Comparison of ENCODE assay signal across 8 cellular contexts in genomic region chr9:125706661-125707539, GRCh38. TPM values are rescaled to one million over a fixed set of nuclear protein-coding genes. Genes with fewer than 3 reads are reported as not detected.
A peak's percentile ranks its signal among the peaks of the same experiment; 100 is the strongest.
DNase-seq lines count a peak whose midpoint lies in the region; ATAC-seq and TF ChIP-seq lines count a peak whose summit lies in the region.

Gene MAPKAP1, minus strand, starts transcription at chr9:125707208. Its CDS starts 34,634 bp downstream, at chr9:125672574.

- H3K4me3 ChIP-seq in HAP-1 (peak within 1 kb of the TSS; percentile 90), MG63 (peak within 1 kb of the TSS; percentile 76), fibroblast of pulmonary artery (replicated peaks; ENCODE audit: low read depth, low read length) (peak within 1 kb of the TSS; percentile 76)

- DNase-seq in G401 (ENCODE audit: low spot score) (peak; percentile 96), HAP-1 (ENCODE audit: low spot score in 2 of 2) (peak; percentile 95 to 98), MG63 (peak; percentile 98), SHP77 (lab: John Stamatoyannopoulos, UW) (peak; percentile 89 to 96), fibroblast of pulmonary artery (ENCODE audit: low read depth) (peak; percentile 96)
- peak; percentile 90 for DNase-seq in activated effector memory CD4-positive, alpha-beta T cell treated with Interleukin-2 at 50 U/mL for 16 hours
- peak; percentile 99 for DNase-seq in natural killer cell treated with Interleukin-12 subunit alpha and Interleukin-12 subunit beta and Interleukin-15 and Interleukin-18, amount 100 ng/mL, for 72 hours (ENCODE audit: low spot score)
- DNase-seq in stimulated activated naive CD4-positive, alpha-beta T cell treated with Interleukin-2 at 50 U/mL for 16 hours (lab: John Stamatoyannopoulos, UW): peak; percentile 92

- H3K9me3 Mint-ChIP-seq in natural killer cell treated with Interleukin-12 subunit alpha and Interleukin-12 subunit beta and Interleukin-15 and Interleukin-18, amount 100 ng/mL, for 72 hours: no peaks in the 10 kb centered on the region

- H3K27me3 Mint-ChIP-seq in natural killer cell treated with Interleukin-12 subunit alpha and Interleukin-12 subunit beta and Interleukin-15 and Interleukin-18, amount 100 ng/mL, for 72 hours: peaks cover 0 to 7% of the 10 kb centered on the region in 2 donors

- H3K4me1 ChIP-seq in HAP-1: peaks cover 10% of the 10 kb centered on the region

- H3K4me1 Mint-ChIP-seq in natural killer cell treated with Interleukin-12 subunit alpha and Interleukin-12 subunit beta and Interleukin-15 and Interleukin-18, amount 100 ng/mL, for 72 hours (ENCODE audit: low read depth in 2 of 2): peaks cover 34 to 46% of the 10 kb centered on the region in 2 donors

- H3K36me3 Mint-ChIP-seq in natural killer cell treated with Interleukin-12 subunit alpha and Interleukin-12 subunit beta and Interleukin-15 and Interleukin-18, amount 100 ng/mL, for 72 hours: no peaks in the 10 kb centered on the region

- H3K27ac Mint-ChIP-seq in natural killer cell treated with Interleukin-12 subunit alpha and Interleukin-12 subunit beta and Interleukin-15 and Interleukin-18, amount 100 ng/mL, for 72 hours: peak within 1 kb of the TSS; percentile 77 to 90

- TF ChIP-seq CTCF in fibroblast of pulmonary artery (IDR thresholded peaks at IDR 0.05; ENCODE audit: low read length, missing control alignments): no peak

- H3K27me3 ChIP-seq in HAP-1 (ENCODE audit: low read depth) (no peaks in the 10 kb centered on the region), MG63 (no peaks in the 10 kb centered on the region)

- peak within 1 kb of the TSS; percentile 84 for H3K4me3 Mint-ChIP-seq in natural killer cell treated with Interleukin-12 subunit alpha and Interleukin-12 subunit beta and Interleukin-15 and Interleukin-18, amount 100 ng/mL, for 72 hours

- in situ Hi-C loops in G401 (cut with HindIII; ENCODE audit: low sequenced_read_pairs) (no loop called here), HAP-1 (cut with MboI; ENCODE audit: low sequenced_read_pairs) (no loop called here)

- peaks cover 3% of the 10 kb centered on the region; the same call in 1 of the 2 replicates for H3K36me3 ChIP-seq in HAP-1 (replicated peaks)
- peaks cover 15% of the 10 kb centered on the region for H3K36me3 ChIP-seq in MG63

- H3K9me3 ChIP-seq in HAP-1: no peaks in the 10 kb centered on the region
- no peaks in the 10 kb centered on the region for H3K9me3 ChIP-seq in MG63

- peak; percentile 100 for ATAC-seq in natural killer cell treated with Interleukin-12 subunit alpha and Interleukin-12 subunit beta and Interleukin-15 and Interleukin-18, amount 100 ng/mL, for 72 hours

RNA-seq across cellular contexts. Expression of gene MAPKAP1, which starts in this region (rescaled TPM):
- total RNA-seq in G401 (2014; rRNA removed; shearing (Covaris generic)): 77.0 and 113 TPM in 2 replicates
- total RNA-seq in MG63 (2014; rRNA removed; shearing (Covaris generic); ENCODE audit: low replicate concordance): 82.7 and 91.7 TPM in 2 replicates
- total RNA-seq in natural killer cell treated with Interleukin-12 subunit alpha and Interleukin-12 subunit beta and Interleukin-15 and Interleukin-18, amount 100 ng/mL, for 72 hours: 100 to 1,000 TPM in 1 of 2 donors, 10 to 100 TPM in 1; 83.7 to 115 TPM

Comparison
In these comparisons a context has a peak if more than half of its experiments do, and no peak if none do; other contexts are left out.
1. Peak in every context shown above with its lines: DNase-seq, ATAC-seq and H3K4me3 ChIP-seq.